23 cellular contexts compared by ENCODE assay signal in the genomic region with DNA sequence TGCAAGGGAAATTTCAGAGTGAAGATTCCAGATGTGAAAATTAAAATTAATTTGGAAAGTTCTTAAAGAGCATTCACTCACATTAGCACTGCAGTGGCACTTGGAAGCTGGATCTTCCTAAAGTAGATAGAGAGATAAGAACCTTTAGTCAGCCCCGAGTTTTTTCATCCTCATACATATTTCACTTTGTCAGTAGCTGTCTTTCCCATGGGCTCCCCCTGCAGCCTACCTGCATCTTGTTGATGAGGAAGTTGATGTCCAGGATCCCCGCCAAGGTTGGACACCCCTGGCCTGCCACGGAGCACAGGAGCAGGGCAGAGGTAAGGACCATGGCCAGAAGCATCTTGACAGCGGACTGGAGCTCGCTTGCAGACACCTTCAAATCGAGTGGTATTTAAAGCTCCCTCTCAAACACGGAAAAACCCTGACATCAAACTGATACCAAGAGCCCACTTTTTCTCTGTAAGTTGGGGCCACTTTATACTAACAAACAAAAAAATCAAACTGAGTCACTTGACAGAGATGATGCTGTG. TPM values are rescaled to one million over a fixed set of nuclear protein-coding genes. Genes with fewer than 3 reads are reported as not detected.
"Had no signal": no experiment of that assay in that cellular context is flagged by ENCODE, and none has a peak within 500 bp of the region (broad histone marks: within the 10 kb centered on the region; RNA-seq: fewer than 3 reads in every experiment).

A gene (minus strand): TSS at position 368 of the 533 bp plus-strand sequence. CDS start 25 bp downstream, at position 343.

- ATAC-seq: heart right ventricle; left lung; stimulated activated naive CD8-positive, alpha-beta T cell treated with anti-CD3 and anti-CD28 coated beads, Interleukin-15, Interleukin-2, amounts not matched to agents 100 U/mL and 50 U/mL, for 24 hours had no signal

- DNase-seq: activated CD4-positive, alpha-beta T cell treated with anti-CD3 and anti-CD28 coated beads, Interleukin-2, amount 10 ng/mL, durations not matched to agents 24 days and 14 days; activated CD4-positive, CD25-positive, alpha-beta regulatory T cell; activated CD8-positive, alpha-beta memory T cell treated with anti-CD3 and anti-CD28 coated beads for 24 hours; activated CD8-positive, alpha-beta memory T cell treated with anti-CD3 and anti-CD28 coated beads, Interleukin-2, amount 50 U/mL, for 48 hours; activated naive CD4-positive, alpha-beta T cell treated with anti-CD3 and anti-CD28 coated beads for 36 hours; aorta; colonic mucosa; heart right ventricle; left lung; mammary epithelial cell; stimulated activated CD4-positive, alpha-beta T cell treated with anti-CD3 and anti-CD28 coated beads, Interleukin-2, amount 100 ng/mL, for 24 hours; stimulated activated naive CD8-positive, alpha-beta T cell treated with anti-CD3 and anti-CD28 coated beads, Interleukin-15, Interleukin-2, amounts not matched to agents 100 U/mL and 50 U/mL, for 24 hours; substantia nigra; T1000; tibial artery had no signal

- H3K4me1 ChIP-seq: colonic mucosa, left lung, tibial artery had no signal

- H3K9me3 ChIP-seq: colonic mucosa, esophagus muscularis mucosa, heart right ventricle, left lung, tibial artery had no signal

- H3K4me3 Mint-ChIP-seq: activated CD4-positive, alpha-beta T cell treated with anti-CD3 and anti-CD28 coated beads, Interleukin-2, amount 10 ng/mL, durations not matched to agents 24 days and 14 days; activated naive CD4-positive, alpha-beta T cell treated with anti-CD3 and anti-CD28 coated beads for 36 hours; central memory CD8-positive, alpha-beta T cell had no signal

- H3K9me3 Mint-ChIP-seq: activated CD4-positive, alpha-beta T cell treated with anti-CD3 and anti-CD28 coated beads, Interleukin-2, amount 10 ng/mL, durations not matched to agents 24 days and 14 days; activated naive CD4-positive, alpha-beta T cell treated with anti-CD3 and anti-CD28 coated beads for 36 hours; central memory CD8-positive, alpha-beta T cell had no signal

- H3K27ac Mint-ChIP-seq: activated CD4-positive, alpha-beta T cell treated with anti-CD3 and anti-CD28 coated beads, Interleukin-2, amount 10 ng/mL, durations not matched to agents 24 days and 14 days; activated naive CD4-positive, alpha-beta T cell treated with anti-CD3 and anti-CD28 coated beads for 36 hours; progenitor cell of endocrine pancreas had no signal

- H3K27me3 ChIP-seq: colonic mucosa had no signal

- H3K27ac ChIP-seq: colonic mucosa, esophagus muscularis mucosa, heart right ventricle, left lung, tibial artery had no signal

- H3K36me3 ChIP-seq: colonic mucosa, esophagus muscularis mucosa, heart right ventricle, left lung, tibial artery had no signal

- H3K4me3 ChIP-seq: colonic mucosa, esophagus muscularis mucosa, heart right ventricle, left lung, tibial artery had no signal

RNA-seq across cellular contexts. Expression of the gene that starts here (rescaled TPM):
- total RNA-seq: activated naive CD4-positive, alpha-beta T cell treated with anti-CD3 and anti-CD28 coated beads for 36 hours; aorta; colonic mucosa; esophagus muscularis mucosa; heart right ventricle; kidney epithelial cell; left lung; mammary epithelial cell; myocyte; osteoblast; progenitor cell of endocrine pancreas; skeletal muscle tissue had no signal
- polyA plus RNA-seq: aorta, heart right ventricle, mammary epithelial cell, neural cell had no signal
